9 cellular contexts compared by ENCODE assay signal in the genomic region with DNA sequence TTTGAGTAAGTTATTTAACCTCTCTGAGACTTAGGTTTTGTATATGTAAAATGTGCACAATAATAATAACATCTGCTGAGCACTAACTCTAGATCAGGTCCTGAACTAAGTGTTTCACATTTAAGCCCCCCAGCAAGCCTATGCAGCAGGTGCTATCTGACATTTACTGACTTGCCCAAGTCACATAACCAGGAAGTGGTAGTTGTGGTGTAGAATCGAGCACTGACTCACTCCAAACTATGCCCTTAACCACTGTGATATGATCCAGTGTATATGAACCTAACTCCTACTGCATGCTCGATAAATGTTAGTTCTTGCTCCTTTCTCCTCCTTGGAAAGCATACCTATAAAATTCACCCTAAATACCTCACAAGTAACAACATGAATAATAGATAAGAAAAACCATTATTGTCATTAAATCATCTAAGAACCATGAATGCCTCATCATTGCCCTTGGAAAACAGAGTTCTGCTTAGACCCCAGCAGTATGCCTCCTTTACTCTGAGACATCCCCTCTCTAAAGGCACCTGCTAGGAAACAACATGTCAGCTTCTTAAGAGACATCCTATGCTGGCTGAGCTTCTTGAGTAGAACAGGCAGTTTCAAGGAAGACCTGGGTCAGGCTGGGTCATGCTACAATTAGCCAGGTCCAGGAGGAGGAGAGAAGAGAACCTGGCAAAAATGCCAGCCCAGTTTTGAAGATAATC. TPM values are rescaled to one million over a fixed set of nuclear protein-coding genes. Genes with fewer than 3 reads are reported as not detected.
DNase-seq lines count a peak whose midpoint lies in the region; ATAC-seq and TF ChIP-seq lines count a peak whose summit lies in the region.
"Had no signal": no experiment of that assay in that cellular context is flagged by ENCODE, and none has a peak within 500 bp of the region (broad histone marks: within the 10 kb centered on the region; RNA-seq: fewer than 3 reads in every experiment).

No MANE protein-coding gene starts in this region.

- H4K20me1 ChIP-seq in osteoblast (ENCODE audit: insufficient read depth, low read length), result no peaks in the 10 kb centered on the region

- peak; percentile 74 for ATAC-seq in HG02943 (IDR thresholded peaks at IDR 0.05; ENCODE audit: low read depth, unreplicated experiment)

- intact Hi-C loops in activated CD4-positive, alpha-beta T cell treated with anti-CD3 and anti-CD28 coated beads, Interleukin-2, amount 10 ng/mL, durations not matched to agents 24 days and 14 days (cut with micrococcal nuclease), result loop anchor here (1.0 to 5.0 kb wide), 7 partner anchors 20 to 181 kb away; no protein-coding TSS in a partner anchor
- intact Hi-C loops in posterior vena cava (cut with DNase I), result loop anchor here (10.0 kb wide), 1 partner anchor 102 kb away; no protein-coding TSS in a partner anchor

- H3K36me3 ChIP-seq in osteoblast (ENCODE audit: insufficient read depth, low read length), result no peaks in the 10 kb centered on the region

- no peaks in the 10 kb centered on the region for H3K27me3 ChIP-seq in osteoblast (ENCODE audit: insufficient read depth, low read length)

- DNase-seq in activated CD4-positive, alpha-beta T cell treated with anti-CD3 and anti-CD28 coated beads, Interleukin-2, amount 10 ng/mL, durations not matched to agents 24 days and 14 days, result peak; percentile 85
- no peak for DNase-seq in activated CD4-positive, alpha-beta T cell treated with anti-CD3 and anti-CD28 coated beads, Interleukin-2, amount 50 U/mL, for 4 hours
- DNase-seq in RPMI7951 (ENCODE audit: low read depth) (peak; percentile 83), iris pigment epithelial cell (ENCODE audit: low read depth) (peak; percentile 82), OCI-M2 (lab: John Stamatoyannopoulos, UW; ENCODE audit: unreplicated experiment) (no peak), osteoblast (ENCODE audit: insufficient read length, low spot score, missing footprints) (no peak), posterior vena cava (ENCODE audit: low spot score) (no peak)

- H3K4me1 Mint-ChIP-seq in activated CD4-positive, alpha-beta T cell treated with anti-CD3 and anti-CD28 coated beads, Interleukin-2, amount 10 ng/mL, durations not matched to agents 24 days and 14 days, result peaks cover 48% of the 10 kb centered on the region

- H3K4me3 ChIP-seq in osteoblast (ENCODE audit: insufficient read depth, low read length), result no peak overlapping the region

- H3K9me3 ChIP-seq in osteoblast (ENCODE audit: low read depth, low read length), result no peaks in the 10 kb centered on the region

- H3K36me3 Mint-ChIP-seq in activated CD4-positive, alpha-beta T cell treated with anti-CD3 and anti-CD28 coated beads, Interleukin-2, amount 10 ng/mL, durations not matched to agents 24 days and 14 days (ENCODE audit: low read depth), result peaks cover 2% of the 10 kb centered on the region

- H3K27me3 Mint-ChIP-seq in activated CD4-positive, alpha-beta T cell treated with anti-CD3 and anti-CD28 coated beads, Interleukin-2, amount 10 ng/mL, durations not matched to agents 24 days and 14 days, result peaks cover 2% of the 10 kb centered on the region

- no peak overlapping the region for H2AFZ ChIP-seq in osteoblast (ENCODE audit: low read length)

- no peaks in the 10 kb centered on the region for H3K79me2 ChIP-seq in osteoblast (ENCODE audit: insufficient read depth, low read length)

- peak overlapping the region; percentile 58 for H3K4me3 Mint-ChIP-seq in activated CD4-positive, alpha-beta T cell treated with anti-CD3 and anti-CD28 coated beads, Interleukin-2, amount 10 ng/mL, durations not matched to agents 24 days and 14 days
- H3K4me3 Mint-ChIP-seq: B cell had no signal

- H3K27ac ChIP-seq in osteoblast (ENCODE audit: low read depth, low read length), result no peak overlapping the region

- TF ChIP-seq CTCF in osteoblast (IDR thresholded peaks at IDR 0.05; ENCODE audit: extremely low read depth, low read depth, low read length), result no peak

- peaks cover 20% of the 10 kb centered on the region for H3K9me3 Mint-ChIP-seq in activated CD4-positive, alpha-beta T cell treated with anti-CD3 and anti-CD28 coated beads, Interleukin-2, amount 10 ng/mL, durations not matched to agents 24 days and 14 days

- H3K4me2 ChIP-seq in osteoblast (ENCODE audit: insufficient read depth, low read length), result no peak overlapping the region

- H3K4me1 ChIP-seq in osteoblast (ENCODE audit: insufficient read depth, low read length), result peaks cover 21% of the 10 kb centered on the region

- peak overlapping the region; percentile 93 for H3K27ac Mint-ChIP-seq in activated CD4-positive, alpha-beta T cell treated with anti-CD3 and anti-CD28 coated beads, Interleukin-2, amount 10 ng/mL, durations not matched to agents 24 days and 14 days
- H3K27ac Mint-ChIP-seq: B cell had no signal

RNA-seq across cellular contexts. Expression of gene SHC4, which starts 3.0 kb away (rescaled TPM):
- total RNA-seq in activated CD4-positive, alpha-beta T cell treated with anti-CD3 and anti-CD28 coated beads, Interleukin-2, amount 10 ng/mL, durations not matched to agents 24 days and 14 days, result 20.4 and 21.2 TPM in 2 replicates
- total RNA-seq in RPMI7951 (2014; rRNA removed; shearing (Covaris generic)), result 1.2 and 1.9 TPM in 2 replicates
- total RNA-seq in osteoblast (0.72 and 1.5 TPM in 2 replicates), posterior vena cava (1 to 10 TPM; 6.2 to 9.7 TPM)

Comparison
In these comparisons a context has a peak if more than half of its experiments do, and no peak if none do; other contexts are left out.
1. DNase-seq: peak in activated CD4-positive, alpha-beta T cell treated with anti-CD3 and anti-CD28 coated beads, Interleukin-2, amount 10 ng/mL, durations not matched to agents 24 days and 14 days (single experiment), RPMI7951 (single experiment) and iris pigment epithelial cell (single experiment); none in activated CD4-positive, alpha-beta T cell treated with anti-CD3 and anti-CD28 coated beads, Interleukin-2, amount 50 U/mL, for 4 hours (0 of 2), OCI-M2 (single experiment), osteoblast (single experiment) and posterior vena cava (single experiment).